ENCODE assay signal across 2 cellular contexts in genomic region chr11:76667271-76667818, GRCh38.
TF ChIP-seq lines count a peak whose summit lies in the region.

No MANE protein-coding gene starts in this region.

TF ChIP-seq in liver, 16 proteins besides CTCF, POLR2A, EP300 and RAD21 (continued from another document):
- TF ChIP-seq REST (IDR thresholded peaks at IDR 0.05), result no peak
- no peak for TF ChIP-seq HNF4A (conservative IDR thresholded peaks at IDR 0.05)
- TF ChIP-seq RXRA (IDR thresholded peaks at IDR 0.05), result no peak
- TF ChIP-seq YY1 (IDR thresholded peaks at IDR 0.05), result no peak
- TF ChIP-seq EGR1 (IDR thresholded peaks at IDR 0.05; ENCODE audit: low read depth in 2 of 2), result no peak
- no peak for TF ChIP-seq ZBTB33 (IDR thresholded peaks at IDR 0.05)
- TF ChIP-seq NR2F2 (IDR thresholded peaks at IDR 0.05), result no peak
- no peak for TF ChIP-seq FOXA2 (IDR thresholded peaks at IDR 0.05)
- TF ChIP-seq ATF3 (IDR thresholded peaks at IDR 0.05), result no peak
- no peak for TF ChIP-seq FOXA1 (IDR thresholded peaks at IDR 0.05)
- TF ChIP-seq GABPA (IDR thresholded peaks at IDR 0.05 in 1 of 2, conservative IDR thresholded peaks at IDR 0.05 in 1 of 2), result no peak

TF ChIP-seq in HepG2, 621 proteins besides CTCF, POLR2A, EP300 and RAD21:
- TF ChIP-seq ZNF318 (CRISPR knock-in tag; IDR thresholded peaks at IDR 0.05), result no peak
- TF ChIP-seq ZBTB49 (CRISPR knock-in tag; IDR thresholded peaks at IDR 0.05; ENCODE audit: borderline replicate concordance), result no peak
- TF ChIP-seq ZBTB38 (CRISPR knock-in tag; IDR thresholded peaks at IDR 0.05), result no peak
- TF ChIP-seq SMYD3 (CRISPR knock-in tag; IDR thresholded peaks at IDR 0.05), result no peak
- TF ChIP-seq SSRP1 (CRISPR knock-in tag; IDR thresholded peaks at IDR 0.05), result no peak
- no peak for TF ChIP-seq KDM5A (IDR thresholded peaks at IDR 0.05; ENCODE audit: borderline replicate concordance, low read length)
- no peak for TF ChIP-seq ARID4A (CRISPR knock-in tag; IDR thresholded peaks at IDR 0.05; ENCODE audit: borderline replicate concordance)
- TF ChIP-seq TAF15 (IDR thresholded peaks at IDR 0.05; ENCODE audit: low read depth, low read length, poor library complexity, severe bottlenecking), result no peak
- TF ChIP-seq ARID2 (CRISPR knock-in tag; IDR thresholded peaks at IDR 0.05; ENCODE audit: borderline replicate concordance), result no peak
- TF ChIP-seq NFIC (IDR thresholded peaks at IDR 0.05; ENCODE audit: low read length), result no peak
